26 cellular contexts compared by ENCODE assay signal in genomic region chr18:47417807-47418206, GRCh38.
DNase-seq lines count a peak whose midpoint lies in the region; ATAC-seq and TF ChIP-seq lines count a peak whose summit lies in the region.
"Had no signal": no experiment of that assay in that cellular context is flagged by ENCODE, and none has a peak within 500 bp of the region (broad histone marks: within the 10 kb centered on the region; RNA-seq: fewer than 3 reads in every experiment).

No MANE protein-coding gene starts in this region.

- H3K36me3 Mint-ChIP-seq in activated CD4-positive, alpha-beta memory T cell treated with anti-CD3 and anti-CD28 coated beads for 36 hours, result no peaks in the 10 kb centered on the region
- H3K36me3 Mint-ChIP-seq: immature natural killer cell, natural killer cell had no signal

- peak; percentile 54 for ATAC-seq in HG02885 (IDR thresholded peaks at IDR 0.05; ENCODE audit: poor library complexity, unreplicated experiment)

- H3K9me3 Mint-ChIP-seq in activated CD4-positive, alpha-beta memory T cell treated with anti-CD3 and anti-CD28 coated beads for 36 hours, result no peaks in the 10 kb centered on the region
- H3K9me3 Mint-ChIP-seq: CD4-positive, alpha-beta T cell; immature natural killer cell; natural killer cell; stimulated activated naive CD8-positive, alpha-beta T cell treated with anti-CD3 and anti-CD28 coated beads, Interleukin-15, Interleukin-2, amounts not matched to agents 100 ng/mL and 50 ng/mL, for 24 hours had no signal

- H3K27me3 Mint-ChIP-seq in activated CD4-positive, alpha-beta memory T cell treated with anti-CD3 and anti-CD28 coated beads for 36 hours, result peaks cover 32% of the 10 kb centered on the region

- peak; percentile 19 for DNase-seq in GM19240 (ENCODE audit: insufficient read length, low spot score)
- peak; percentile 76 for DNase-seq in fibroblast of mammary gland (ENCODE audit: low read depth)
- DNase-seq in NOMO-1 (lab: John Stamatoyannopoulos, UW; ENCODE audit: unreplicated experiment in 2 of 2), result no peak
- no peak for DNase-seq in glomerular visceral epithelial cell (ENCODE audit: extremely low spot score)
- no peak for DNase-seq in activated CD4-positive, alpha-beta memory T cell treated with anti-CD3 and anti-CD28 coated beads for 36 hours
- DNase-seq in CD1c-positive myeloid dendritic cell (ENCODE audit: extremely low spot score), result no peak
- DNase-seq: activated CD4-positive, CD25-positive, alpha-beta regulatory T cell treated with anti-CD3 and anti-CD28 coated beads, Interleukin-2, amount 50 U/mL, for 72 hours; brain microvascular endothelial cell; CD4-positive, alpha-beta T cell; DMS 273 treated with DMSO at 0.1 percent for 48 hours; effector CD4-positive, alpha-beta T cell; foreskin melanocyte; immature natural killer cell; Kasumi-1; left ventricle myocardium inferior; natural killer cell; NCI-H1048; NCI-H1694 treated with DMSO at 0.1 percent for 48 hours; NCI-H2171; NCI-H510A treated with DMSO at 0.1 percent for 48 hours; SIG-M5; stimulated activated CD4-positive, alpha-beta T cell treated with anti-CD3 and anti-CD28 coated beads, Interleukin-4, amount 100 ng/mL, for 4 hours had no signal

- intact Hi-C loops in activated CD4-positive, alpha-beta memory T cell treated with anti-CD3 and anti-CD28 coated beads for 36 hours (cut with micrococcal nuclease), result no loop called here

- POLR2A ChIA-PET in activated CD4-positive, alpha-beta memory T cell treated with anti-CD3 and anti-CD28 coated beads for 36 hours (lab: Charles Lee), result no interaction called here

- H3K4me3 ChIP-seq in fibroblast of mammary gland (ENCODE audit: control insufficient read depth, low read depth, low read length), result no peak overlapping the region
- H3K4me3 ChIP-seq: hepatocyte, left ventricle myocardium inferior, tibial artery had no signal

- TF ChIP-seq CTCF in fibroblast of mammary gland (conservative IDR thresholded peaks at IDR 0.05; ENCODE audit: control insufficient read depth, insufficient read depth, low read depth, low read length), result no peak

- CTCF ChIA-PET in activated CD4-positive, alpha-beta memory T cell treated with anti-CD3 and anti-CD28 coated beads for 36 hours (lab: Charles Lee), result no interaction called here

- H3K4me1 Mint-ChIP-seq in activated CD4-positive, alpha-beta memory T cell treated with anti-CD3 and anti-CD28 coated beads for 36 hours (ENCODE audit: low read depth), result no peaks in the 10 kb centered on the region
- H3K4me1 Mint-ChIP-seq: immature natural killer cell, natural killer cell had no signal

- no peak overlapping the region for H3K27ac Mint-ChIP-seq in activated CD4-positive, alpha-beta memory T cell treated with anti-CD3 and anti-CD28 coated beads for 36 hours
- H3K27ac Mint-ChIP-seq: CD4-positive, alpha-beta T cell; immature natural killer cell; natural killer cell; stimulated activated naive CD8-positive, alpha-beta T cell treated with anti-CD3 and anti-CD28 coated beads, Interleukin-15, Interleukin-2, amounts not matched to agents 100 ng/mL and 50 ng/mL, for 24 hours had no signal

- H3K4me3 Mint-ChIP-seq in activated CD4-positive, alpha-beta memory T cell treated with anti-CD3 and anti-CD28 coated beads for 36 hours, result no peak overlapping the region
- H3K4me3 Mint-ChIP-seq: CD4-positive, alpha-beta T cell; immature natural killer cell; natural killer cell; stimulated activated naive CD8-positive, alpha-beta T cell treated with anti-CD3 and anti-CD28 coated beads, Interleukin-15, Interleukin-2, amounts not matched to agents 100 ng/mL and 50 ng/mL, for 24 hours had no signal

Comparison
In these comparisons a context has a peak if more than half of its experiments do, and no peak if none do; other contexts are left out.
1. DNase-seq: peak in GM19240 (single experiment) and fibroblast of mammary gland (single experiment); none in NOMO-1 (0 of 2), glomerular visceral epithelial cell (single experiment), activated CD4-positive, alpha-beta memory T cell treated with anti-CD3 and anti-CD28 coated beads for 36 hours (single experiment) and CD1c-positive myeloid dendritic cell (single experiment).